Comparison of ENCODE assay signal across 1 cellular context in the genomic region with DNA sequence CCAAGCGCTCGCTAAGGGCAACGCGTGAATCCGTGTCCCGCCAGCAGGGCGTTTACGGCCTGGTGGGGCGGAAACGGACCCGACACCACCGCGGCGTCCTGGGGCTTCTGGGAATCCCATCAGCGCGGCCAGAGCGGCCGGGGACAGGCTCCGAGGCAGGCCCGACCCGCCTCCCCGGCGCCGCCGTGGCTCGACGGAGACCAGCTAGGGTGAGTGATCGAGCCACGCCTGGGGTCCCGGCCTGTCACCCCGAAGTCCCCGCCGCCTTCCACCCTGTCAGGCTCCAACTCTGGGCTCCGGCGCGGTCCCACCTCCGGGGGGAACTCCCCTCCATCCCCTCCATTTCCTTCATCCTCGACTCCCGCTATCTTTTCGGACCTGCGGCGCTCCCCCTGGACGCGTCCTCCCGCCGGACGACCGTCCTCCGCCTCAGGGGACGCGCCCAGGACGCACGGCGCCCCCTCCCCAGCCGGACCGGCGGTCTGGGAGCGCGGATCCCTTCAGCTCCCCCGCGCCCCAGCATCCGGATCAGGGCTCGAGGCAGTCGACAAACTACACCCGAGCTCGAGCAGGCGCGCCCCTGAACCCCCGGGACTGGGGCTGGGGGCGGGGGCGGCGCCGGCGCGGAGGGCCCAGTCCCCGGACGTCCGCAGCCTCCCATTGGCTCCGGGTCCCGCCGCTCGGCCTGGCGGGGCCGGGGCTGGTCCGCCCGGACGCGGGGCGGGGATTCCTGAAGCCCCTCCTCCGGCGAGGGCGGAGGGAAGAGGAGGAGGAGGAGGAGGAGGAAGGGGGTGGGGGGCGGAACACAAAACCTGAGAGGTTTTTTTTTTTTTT.
A peak's percentile ranks its signal among the peaks of the same experiment; 100 is the strongest.
TF ChIP-seq lines count a peak whose summit lies in the region.

No MANE protein-coding gene starts in this region.

TF ChIP-seq in HepG2, 621 proteins besides CTCF, POLR2A, EP300 and RAD21 (continues in another document):
- TF ChIP-seq BCL6 (CRISPR knock-in tag; IDR thresholded peaks at IDR 0.05), result peak; percentile 22; the same call in 1 of the 2 replicates
- TF ChIP-seq PHF20 (CRISPR knock-in tag; IDR thresholded peaks at IDR 0.05), result peak; percentile 15; the same call in 1 of the 2 replicates
- TF ChIP-seq, protein P1, sequence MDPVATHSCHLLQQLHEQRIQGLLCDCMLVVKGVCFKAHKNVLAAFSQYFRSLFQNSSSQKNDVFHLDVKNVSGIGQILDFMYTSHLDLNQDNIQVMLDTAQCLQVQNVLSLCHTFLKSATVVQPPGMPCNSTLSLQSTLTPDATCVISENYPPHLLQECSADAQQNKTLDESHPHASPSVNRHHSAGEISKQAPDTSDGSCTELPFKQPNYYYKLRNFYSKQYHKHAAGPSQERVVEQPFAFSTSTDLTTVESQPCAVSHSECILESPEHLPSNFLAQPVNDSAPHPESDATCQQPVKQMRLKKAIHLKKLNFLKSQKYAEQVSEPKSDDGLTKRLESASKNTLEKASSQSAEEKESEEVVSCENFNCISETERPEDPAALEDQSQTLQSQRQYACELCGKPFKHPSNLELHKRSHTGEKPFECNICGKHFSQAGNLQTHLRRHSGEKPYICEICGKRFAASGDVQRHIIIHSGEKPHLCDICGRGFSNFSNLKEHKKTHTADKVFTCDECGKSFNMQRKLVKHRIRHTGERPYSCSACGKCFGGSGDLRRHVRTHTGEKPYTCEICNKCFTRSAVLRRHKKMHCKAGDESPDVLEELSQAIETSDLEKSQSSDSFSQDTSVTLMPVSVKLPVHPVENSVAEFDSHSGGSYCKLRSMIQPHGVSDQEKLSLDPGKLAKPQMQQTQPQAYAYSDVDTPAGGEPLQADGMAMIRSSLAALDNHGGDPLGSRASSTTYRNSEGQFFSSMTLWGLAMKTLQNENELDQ (CRISPR knock-in tag; IDR thresholded peaks at IDR 0.05; ENCODE audit: borderline replicate concordance), result no peak
- TF ChIP-seq, protein P2, sequence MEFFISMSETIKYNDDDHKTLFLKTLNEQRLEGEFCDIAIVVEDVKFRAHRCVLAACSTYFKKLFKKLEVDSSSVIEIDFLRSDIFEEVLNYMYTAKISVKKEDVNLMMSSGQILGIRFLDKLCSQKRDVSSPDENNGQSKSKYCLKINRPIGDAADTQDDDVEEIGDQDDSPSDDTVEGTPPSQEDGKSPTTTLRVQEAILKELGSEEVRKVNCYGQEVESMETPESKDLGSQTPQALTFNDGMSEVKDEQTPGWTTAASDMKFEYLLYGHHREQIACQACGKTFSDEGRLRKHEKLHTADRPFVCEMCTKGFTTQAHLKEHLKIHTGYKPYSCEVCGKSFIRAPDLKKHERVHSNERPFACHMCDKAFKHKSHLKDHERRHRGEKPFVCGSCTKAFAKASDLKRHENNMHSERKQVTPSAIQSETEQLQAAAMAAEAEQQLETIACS (CRISPR knock-in tag; IDR thresholded peaks at IDR 0.05), result peak; percentile 50; the same call in 1 of the 2 replicates
- TF ChIP-seq, protein P3, sequence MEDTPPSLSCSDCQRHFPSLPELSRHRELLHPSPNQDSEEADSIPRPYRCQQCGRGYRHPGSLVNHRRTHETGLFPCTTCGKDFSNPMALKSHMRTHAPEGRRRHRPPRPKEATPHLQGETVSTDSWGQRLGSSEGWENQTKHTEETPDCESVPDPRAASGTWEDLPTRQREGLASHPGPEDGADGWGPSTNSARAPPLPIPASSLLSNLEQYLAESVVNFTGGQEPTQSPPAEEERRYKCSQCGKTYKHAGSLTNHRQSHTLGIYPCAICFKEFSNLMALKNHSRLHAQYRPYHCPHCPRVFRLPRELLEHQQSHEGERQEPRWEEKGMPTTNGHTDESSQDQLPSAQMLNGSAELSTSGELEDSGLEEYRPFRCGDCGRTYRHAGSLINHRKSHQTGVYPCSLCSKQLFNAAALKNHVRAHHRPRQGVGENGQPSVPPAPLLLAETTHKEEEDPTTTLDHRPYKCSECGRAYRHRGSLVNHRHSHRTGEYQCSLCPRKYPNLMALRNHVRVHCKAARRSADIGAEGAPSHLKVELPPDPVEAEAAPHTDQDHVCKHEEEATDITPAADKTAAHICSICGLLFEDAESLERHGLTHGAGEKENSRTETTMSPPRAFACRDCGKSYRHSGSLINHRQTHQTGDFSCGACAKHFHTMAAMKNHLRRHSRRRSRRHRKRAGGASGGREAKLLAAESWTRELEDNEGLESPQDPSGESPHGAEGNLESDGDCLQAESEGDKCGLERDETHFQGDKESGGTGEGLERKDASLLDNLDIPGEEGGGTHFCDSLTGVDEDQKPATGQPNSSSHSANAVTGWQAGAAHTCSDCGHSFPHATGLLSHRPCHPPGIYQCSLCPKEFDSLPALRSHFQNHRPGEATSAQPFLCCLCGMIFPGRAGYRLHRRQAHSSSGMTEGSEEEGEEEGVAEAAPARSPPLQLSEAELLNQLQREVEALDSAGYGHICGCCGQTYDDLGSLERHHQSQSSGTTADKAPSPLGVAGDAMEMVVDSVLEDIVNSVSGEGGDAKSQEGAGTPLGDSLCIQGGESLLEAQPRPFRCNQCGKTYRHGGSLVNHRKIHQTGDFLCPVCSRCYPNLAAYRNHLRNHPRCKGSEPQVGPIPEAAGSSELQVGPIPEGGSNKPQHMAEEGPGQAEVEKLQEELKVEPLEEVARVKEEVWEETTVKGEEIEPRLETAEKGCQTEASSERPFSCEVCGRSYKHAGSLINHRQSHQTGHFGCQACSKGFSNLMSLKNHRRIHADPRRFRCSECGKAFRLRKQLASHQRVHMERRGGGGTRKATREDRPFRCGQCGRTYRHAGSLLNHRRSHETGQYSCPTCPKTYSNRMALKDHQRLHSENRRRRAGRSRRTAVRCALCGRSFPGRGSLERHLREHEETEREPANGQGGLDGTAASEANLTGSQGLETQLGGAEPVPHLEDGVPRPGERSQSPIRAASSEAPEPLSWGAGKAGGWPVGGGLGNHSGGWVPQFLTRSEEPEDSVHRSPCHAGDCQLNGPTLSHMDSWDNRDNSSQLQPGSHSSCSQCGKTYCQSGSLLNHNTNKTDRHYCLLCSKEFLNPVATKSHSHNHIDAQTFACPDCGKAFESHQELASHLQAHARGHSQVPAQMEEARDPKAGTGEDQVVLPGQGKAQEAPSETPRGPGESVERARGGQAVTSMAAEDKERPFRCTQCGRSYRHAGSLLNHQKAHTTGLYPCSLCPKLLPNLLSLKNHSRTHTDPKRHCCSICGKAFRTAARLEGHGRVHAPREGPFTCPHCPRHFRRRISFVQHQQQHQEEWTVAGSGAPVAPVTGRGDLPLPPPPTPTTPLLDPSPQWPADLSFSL (CRISPR knock-in tag; IDR thresholded peaks at IDR 0.05), result 0 out of 2 replicates have a peak, but pooled peaks have one; percentile 53
- TF ChIP-seq ZSCAN5A (CRISPR knock-in tag; IDR thresholded peaks at IDR 0.05; ENCODE audit: borderline replicate concordance), result no peak
- peak; percentile 85 for TF ChIP-seq ZFY (CRISPR knock-in tag; IDR thresholded peaks at IDR 0.05)
- no peak for TF ChIP-seq YY1 (IDR thresholded peaks at IDR 0.05; ENCODE audit: insufficient read depth, insufficient replicate concordance, low read depth, low read length)
- TF ChIP-seq ZKSCAN1 (IDR thresholded peaks at IDR 0.05; ENCODE audit: low read length), result 0 out of 2 replicates have a peak, but pooled peaks have one; percentile 5
- peak; percentile 18; the same call in 1 of the 2 replicates for TF ChIP-seq ZNF607 (CRISPR knock-in tag; IDR thresholded peaks at IDR 0.05; ENCODE audit: borderline replicate concordance)
- TF ChIP-seq UBTF (CRISPR knock-in tag; IDR thresholded peaks at IDR 0.05), result peak; percentile 98
- TF ChIP-seq DMAP1 (CRISPR knock-in tag; IDR thresholded peaks at IDR 0.05), result peak; percentile 54; the same call in 1 of the 2 replicates
- TF ChIP-seq JUND (CRISPR knock-in tag; IDR thresholded peaks at IDR 0.05), result no peak
- TF ChIP-seq ARNTL (CRISPR knock-in tag; IDR thresholded peaks at IDR 0.05), result peak; percentile 21; the same call in 1 of the 2 replicates
- TF ChIP-seq ZFP91 (CRISPR knock-in tag; IDR thresholded peaks at IDR 0.05; ENCODE audit: borderline replicate concordance), result peak; percentile 67; the same call in 1 of the 2 replicates
- TF ChIP-seq RFXAP (CRISPR knock-in tag; IDR thresholded peaks at IDR 0.05; ENCODE audit: borderline replicate concordance), result no peak
- no peak for TF ChIP-seq PRDM10 (CRISPR knock-in tag; IDR thresholded peaks at IDR 0.05; ENCODE audit: low read depth)
- no peak for TF ChIP-seq MLLT10 (CRISPR knock-in tag; IDR thresholded peaks at IDR 0.05)
- TF ChIP-seq, protein P4, sequence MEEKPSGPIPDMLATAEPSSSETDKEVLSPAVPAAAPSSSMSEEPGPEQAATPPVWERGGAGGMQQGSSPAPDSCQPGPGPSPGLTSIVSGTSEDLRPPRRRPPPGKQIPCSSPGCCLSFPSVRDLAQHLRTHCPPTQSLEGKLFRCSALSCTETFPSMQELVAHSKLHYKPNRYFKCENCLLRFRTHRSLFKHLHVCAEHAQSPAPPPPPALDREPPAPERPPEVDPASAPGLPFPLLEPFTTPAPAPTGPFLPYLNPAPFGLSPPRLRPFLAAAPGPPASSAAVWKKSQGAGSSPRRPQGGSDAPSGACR (CRISPR knock-in tag; IDR thresholded peaks at IDR 0.05), result no peak
- TF ChIP-seq SP1 (IDR thresholded peaks at IDR 0.05), result peak; percentile 64; the same call in 1 of the 2 replicates
- TF ChIP-seq SP1 (CRISPR knock-in tag; IDR thresholded peaks at IDR 0.05), result peak; percentile 92
- peak; percentile 69; the same call in 1 of the 2 replicates for TF ChIP-seq ZFP82 (CRISPR knock-in tag; IDR thresholded peaks at IDR 0.05; ENCODE audit: borderline replicate concordance)
- TF ChIP-seq ZNF230 (CRISPR knock-in tag; IDR thresholded peaks at IDR 0.05), result peak; percentile 86
- peak; percentile 62; the same call in 1 of the 2 replicates for TF ChIP-seq NFKB2 (CRISPR knock-in tag; IDR thresholded peaks at IDR 0.05; ENCODE audit: borderline replicate concordance)
- TF ChIP-seq THAP8 (CRISPR knock-in tag; IDR thresholded peaks at IDR 0.05; ENCODE audit: borderline replicate concordance), result no peak
- TF ChIP-seq KAT7 (CRISPR knock-in tag; IDR thresholded peaks at IDR 0.05; ENCODE audit: borderline replicate concordance), result peak; percentile 74
